1 cellular context compared by ENCODE assay signal in genomic region chr11:2903672-2904011, GRCh38.
TF ChIP-seq lines count a peak whose summit lies in the region.

No MANE protein-coding gene starts in this region.

TF ChIP-seq in H1, 55 proteins besides CTCF, POLR2A, EP300 and RAD21:
- TF ChIP-seq TCF12 (IDR thresholded peaks at IDR 0.05; ENCODE audit: low read depth, low read length) = no peak
- TF ChIP-seq CEBPB (IDR thresholded peaks at IDR 0.05; ENCODE audit: low read depth, low read length) = no peak
- TF ChIP-seq EZH2 (IDR thresholded peaks at IDR 0.05; ENCODE audit: low read depth, low read length, severe bottlenecking) = no peak
- TF ChIP-seq BCL11A (IDR thresholded peaks at IDR 0.05; ENCODE audit: low read depth in 2 of 2, low read length in 2 of 2) = no peak
- TF ChIP-seq CREB1 (IDR thresholded peaks at IDR 0.05) = no peak
- no peak for TF ChIP-seq YY1 (IDR thresholded peaks at IDR 0.05; ENCODE audit: low read depth, low read length)
- TF ChIP-seq, protein P1, sequence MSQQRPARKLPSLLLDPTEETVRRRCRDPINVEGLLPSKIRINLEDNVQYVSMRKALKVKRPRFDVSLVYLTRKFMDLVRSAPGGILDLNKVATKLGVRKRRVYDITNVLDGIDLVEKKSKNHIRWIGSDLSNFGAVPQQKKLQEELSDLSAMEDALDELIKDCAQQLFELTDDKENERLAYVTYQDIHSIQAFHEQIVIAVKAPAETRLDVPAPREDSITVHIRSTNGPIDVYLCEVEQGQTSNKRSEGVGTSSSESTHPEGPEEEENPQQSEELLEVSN (IDR thresholded peaks at IDR 0.05) = no peak
- no peak for TF ChIP-seq ATF3 (IDR thresholded peaks at IDR 0.05; ENCODE audit: insufficient read depth, low read depth, low read length)
- TF ChIP-seq SIN3A (conservative IDR thresholded peaks at IDR 0.05 in 1 of 2, IDR thresholded peaks at IDR 0.05 in 1 of 2; ENCODE audit: low read depth in 1 of 2, low read length in 2 of 2) = no peak
- TF ChIP-seq ATF2 (IDR thresholded peaks at IDR 0.05; ENCODE audit: low read length) = no peak
- TF ChIP-seq KDM1A (IDR thresholded peaks at IDR 0.05; ENCODE audit: borderline replicate concordance, low read length) = no peak
- TF ChIP-seq SAP30 (IDR thresholded peaks at IDR 0.05; ENCODE audit: insufficient read depth, insufficient replicate concordance, low read length) = no peak
- TF ChIP-seq EGR1 (IDR thresholded peaks at IDR 0.05; ENCODE audit: borderline replicate concordance, low read depth, low read length) = no peak
- TF ChIP-seq SIX5 (IDR thresholded peaks at IDR 0.05; ENCODE audit: low read depth, low read length) = no peak
- no peak for TF ChIP-seq FOSL1 (IDR thresholded peaks at IDR 0.05; ENCODE audit: insufficient read depth, low read depth, low read length)
- no peak for TF ChIP-seq JUN (IDR thresholded peaks at IDR 0.05; ENCODE audit: low read depth, low read length)
- TF ChIP-seq NANOG (IDR thresholded peaks at IDR 0.05; ENCODE audit: insufficient read depth, low read depth, low read length, poor library complexity, severe bottlenecking) = no peak
- no peak for TF ChIP-seq BACH1 (IDR thresholded peaks at IDR 0.05; ENCODE audit: low read length)
- no peak for TF ChIP-seq ASH2L (IDR thresholded peaks at IDR 0.05; ENCODE audit: low read length)
